24 cellular contexts compared by ENCODE assay signal in the genomic region with DNA sequence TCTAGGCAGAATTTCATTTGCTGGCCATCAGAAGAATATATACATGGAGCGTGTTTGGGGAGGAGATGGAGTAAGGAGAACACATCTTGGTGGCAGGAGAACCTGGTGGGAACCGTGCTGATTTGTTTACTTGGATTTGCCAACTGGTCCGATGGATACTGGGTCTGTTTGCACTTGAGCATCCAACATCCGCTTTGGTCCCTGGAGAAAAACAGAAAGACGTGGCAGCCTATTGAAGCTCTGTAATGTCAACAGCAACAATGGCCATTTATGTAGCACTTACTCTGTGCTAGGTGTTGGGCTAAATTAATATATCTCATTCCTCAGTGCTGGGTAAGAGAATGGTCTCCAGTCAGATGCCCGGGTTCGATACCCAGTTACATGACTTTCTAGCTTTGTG.
DNase-seq lines count a peak whose midpoint lies in the region; ATAC-seq and TF ChIP-seq lines count a peak whose summit lies in the region.
"Had no signal": no experiment of that assay in that cellular context is flagged by ENCODE, and none has a peak within 500 bp of the region (broad histone marks: within the 10 kb centered on the region; RNA-seq: fewer than 3 reads in every experiment).

No MANE protein-coding gene starts in this region.

- intact Hi-C loops in naive thymus-derived CD4-positive, alpha-beta T cell (cut with micrococcal nuclease) = loop anchor here (1.0 to 10.0 kb wide), 9 partner anchors 9 to 1752 kb away; partner anchors contain the start of genes PFDN4 (in 2 of the 2), TSHZ2 (in 1 of the 2) and ZFP64 (in 1 of the 2)

- H3K27me3 Mint-ChIP-seq in IgD-negative memory B cell = no peaks in the 10 kb centered on the region
- H3K27me3 Mint-ChIP-seq in central memory CD8-positive, alpha-beta T cell = no peaks in the 10 kb centered on the region
- no peaks in the 10 kb centered on the region for H3K27me3 Mint-ChIP-seq in naive thymus-derived CD4-positive, alpha-beta T cell
- H3K27me3 Mint-ChIP-seq: B cell had no signal

- peak; percentile 74 for TF ChIP-seq CTCF in subcutaneous adipose tissue (IDR thresholded peaks at IDR 0.05; ENCODE audit: low read depth)

- peaks cover 21 to 30% of the 10 kb centered on the region in 2 donors for H3K4me1 ChIP-seq in naive thymus-derived CD4-positive, alpha-beta T cell (ENCODE audit: control insufficient read depth in 2 of 2, insufficient read depth in 2 of 2, low read length in 2 of 2)

- H3K9me3 ChIP-seq in naive thymus-derived CD4-positive, alpha-beta T cell (ENCODE audit: control insufficient read depth in 2 of 3, low read length in 3 of 3) = no peaks in the 10 kb centered on the region
- H3K9me3 ChIP-seq: Caco-2 had no signal

- H3K27ac ChIP-seq in naive thymus-derived CD4-positive, alpha-beta T cell (ENCODE audit: low read depth, low read length) = no peak overlapping the region
- H3K27ac ChIP-seq: 22Rv1, C4-2B, PC-9 had no signal

- DNase-seq in DMS153 (lab: John Stamatoyannopoulos, UW) = peak; percentile 8
- DNase-seq in DMS153 treated with DMSO at 0.1 percent for 48 hours (lab: John Stamatoyannopoulos, UW; ENCODE audit: unreplicated experiment) = no peak
- DNase-seq in central memory CD8-positive, alpha-beta T cell (ENCODE audit: low spot score in 2 of 2) = no peak
- no peak for DNase-seq in naive thymus-derived CD4-positive, alpha-beta T cell
- no peak for DNase-seq in SHP77 (lab: John Stamatoyannopoulos, UW)
- DNase-seq: Caco-2; CD8-positive, alpha-beta T cell; H9; KBM-7; MV-4-11; NCI-H1105; NCI-H2029; NCI-H446 treated with DMSO at 0.1 percent for 48 hours; NCI-H526; PC-9; Right ventricle myocardium superior; RPMI8226 had no signal

- H3K36me3 ChIP-seq in naive thymus-derived CD4-positive, alpha-beta T cell (ENCODE audit: control insufficient read depth in 2 of 3, insufficient read depth in 3 of 3, low read length in 3 of 3) = no peaks in the 10 kb centered on the region

- POLR2A ChIA-PET in naive thymus-derived CD4-positive, alpha-beta T cell (lab: Charles Lee) = interaction anchor here (0.6 to 1.0 kb wide), 2 partner anchors 10 to 14 kb away, joined by 3 read pairs; no protein-coding TSS in a partner anchor

- H3K9me3 Mint-ChIP-seq in IgD-negative memory B cell = no peaks in the 10 kb centered on the region
- no peaks in the 10 kb centered on the region for H3K9me3 Mint-ChIP-seq in central memory CD8-positive, alpha-beta T cell
- H3K9me3 Mint-ChIP-seq in naive thymus-derived CD4-positive, alpha-beta T cell = no peaks in the 10 kb centered on the region
- H3K9me3 Mint-ChIP-seq: CD8-positive, alpha-beta T cell; GM23338; H9 had no signal

- CTCF ChIA-PET in naive thymus-derived CD4-positive, alpha-beta T cell (lab: Charles Lee) = interaction anchor here (0.9 to 2.3 kb wide), 4 partner anchors 27 to 365 kb away, joined by 3 to 7 read pairs (median 5); no protein-coding TSS in a partner anchor

- H3K27ac Mint-ChIP-seq in IgD-negative memory B cell = peak overlapping the region; percentile 44 to 55 (median 44)
- peak overlapping the region; percentile 50 for H3K27ac Mint-ChIP-seq in central memory CD8-positive, alpha-beta T cell (ENCODE audit: low read depth)
- H3K27ac Mint-ChIP-seq in naive thymus-derived CD4-positive, alpha-beta T cell = peak overlapping the region in 1 of 9 donors; percentile 63
- H3K27ac Mint-ChIP-seq: B cell; CD8-positive, alpha-beta T cell; GM23338 had no signal

- no peaks in the 10 kb centered on the region for H3K27me3 ChIP-seq in naive thymus-derived CD4-positive, alpha-beta T cell (ENCODE audit: control insufficient read depth in 2 of 2, insufficient read depth in 2 of 2, low read length in 2 of 2)

- no peak overlapping the region for H3K4me3 ChIP-seq in naive thymus-derived CD4-positive, alpha-beta T cell (ENCODE audit: low read length)
- H3K4me3 ChIP-seq: GM23338, PC-9 had no signal

- H3K4me3 Mint-ChIP-seq in IgD-negative memory B cell = no peak overlapping the region
- H3K4me3 Mint-ChIP-seq in central memory CD8-positive, alpha-beta T cell = no peak overlapping the region
- H3K4me3 Mint-ChIP-seq in naive thymus-derived CD4-positive, alpha-beta T cell = peak overlapping the region in 1 of 10 donors; percentile 69
- H3K4me3 Mint-ChIP-seq: GM23338, H9 had no signal

- ATAC-seq in central memory CD8-positive, alpha-beta T cell (replicated peaks; ENCODE audit: extremely low read depth, poor library complexity, severe bottlenecking) = no peak
- ATAC-seq in naive thymus-derived CD4-positive, alpha-beta T cell = no peak
- ATAC-seq: CD8-positive, alpha-beta T cell; GM23338; HepG2 had no signal

- peaks cover 47 to 54% (median 48%) of the 10 kb centered on the region in 3 donors for H3K4me1 Mint-ChIP-seq in IgD-negative memory B cell
- H3K4me1 Mint-ChIP-seq in central memory CD8-positive, alpha-beta T cell = peaks cover 33% of the 10 kb centered on the region
- H3K4me1 Mint-ChIP-seq in naive thymus-derived CD4-positive, alpha-beta T cell = peaks cover 24 to 64% (median 44%) of the 10 kb centered on the region in 7 donors

- H3K36me3 Mint-ChIP-seq in IgD-negative memory B cell = no peaks in the 10 kb centered on the region
- H3K36me3 Mint-ChIP-seq in central memory CD8-positive, alpha-beta T cell (ENCODE audit: insufficient read depth) = peaks cover 11% of the 10 kb centered on the region
- peaks cover 0 to under 1% (median 0%) of the 10 kb centered on the region in 5 donors for H3K36me3 Mint-ChIP-seq in naive thymus-derived CD4-positive, alpha-beta T cell
- H3K36me3 Mint-ChIP-seq: CD8-positive, alpha-beta T cell had no signal
